In the genomic region with DNA sequence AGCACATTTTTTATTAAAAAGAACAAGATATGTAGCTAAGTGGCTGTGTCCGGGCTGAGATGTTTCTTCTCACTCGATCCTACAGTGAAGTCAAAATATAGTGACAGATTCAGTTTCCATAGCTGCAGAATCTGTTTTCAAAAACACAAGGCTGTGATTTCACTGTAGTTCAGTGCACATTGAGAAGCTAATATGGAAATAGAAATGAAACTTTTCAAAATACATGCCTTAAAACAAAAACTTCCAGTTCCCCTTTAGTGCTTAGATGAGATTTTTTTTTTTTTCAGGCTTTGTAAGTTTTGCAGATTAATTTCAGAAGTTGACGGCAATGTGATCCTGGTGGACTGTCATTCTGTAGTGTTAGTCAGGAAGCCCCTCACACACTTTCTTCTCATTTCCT, we compare ENCODE assay signal across 9 cellular contexts. TPM values are rescaled to one million over a fixed set of nuclear protein-coding genes. Genes with fewer than 3 reads are reported as not detected.
A peak's percentile ranks its signal among the peaks of the same experiment; 100 is the strongest.
DNase-seq lines count a peak whose midpoint lies in the region; ATAC-seq, FAIRE-seq and TF ChIP-seq lines count a peak whose summit lies in the region.
"Had no signal": no experiment of that assay in that cellular context is flagged by ENCODE, and none has a peak within 500 bp of the region (broad histone marks: within the 10 kb centered on the region; RNA-seq: fewer than 3 reads in every experiment).

No MANE protein-coding gene starts in this region.

- no peak overlapping the region for H3K27ac Mint-ChIP-seq in naive thymus-derived CD4-positive, alpha-beta T cell
- H3K27ac Mint-ChIP-seq: T-helper 1 cell treated with Interleukin-12 subunit alpha and Interleukin-12 subunit beta and Interleukin-4 antibody, amounts not matched to agents 30 μg/mL and 1 μg/mL, for 36 hours had no signal

- POLR2A ChIA-PET in naive thymus-derived CD4-positive, alpha-beta T cell (lab: Charles Lee) = no interaction called here

- H3K4me3 Mint-ChIP-seq in naive thymus-derived CD4-positive, alpha-beta T cell = no peak overlapping the region
- H3K4me3 Mint-ChIP-seq: T-helper 1 cell treated with Interleukin-12 subunit alpha and Interleukin-12 subunit beta and Interleukin-4 antibody, amounts not matched to agents 30 μg/mL and 1 μg/mL, for 36 hours had no signal

- intact Hi-C loops in naive thymus-derived CD4-positive, alpha-beta T cell (cut with micrococcal nuclease) = no loop called here
- intact Hi-C loops in posterior vena cava (cut with DNase I) = no loop called here

- no peaks in the 10 kb centered on the region for H3K36me3 ChIP-seq in bronchial epithelial cell (ENCODE audit: control insufficient read depth, insufficient read depth, low read length)
- H3K36me3 ChIP-seq in naive thymus-derived CD4-positive, alpha-beta T cell (ENCODE audit: control insufficient read depth in 2 of 3, insufficient read depth in 3 of 3, low read length in 3 of 3) = no peaks in the 10 kb centered on the region

- no peaks in the 10 kb centered on the region for H3K27me3 ChIP-seq in bronchial epithelial cell (ENCODE audit: control insufficient read depth, insufficient read depth, low read length)
- no peaks in the 10 kb centered on the region for H3K27me3 ChIP-seq in naive thymus-derived CD4-positive, alpha-beta T cell (ENCODE audit: control insufficient read depth in 2 of 2, insufficient read depth in 2 of 2, low read length in 2 of 2)

- H3K27me3 Mint-ChIP-seq in naive thymus-derived CD4-positive, alpha-beta T cell = no peaks in the 10 kb centered on the region

- no peak overlapping the region for H3K4me3 ChIP-seq in bronchial epithelial cell (ENCODE audit: low read depth, low read length)
- no peak overlapping the region for H3K4me3 ChIP-seq in naive thymus-derived CD4-positive, alpha-beta T cell (ENCODE audit: low read length)

- peaks cover 6 to 36% (median 29%) of the 10 kb centered on the region in 7 donors for H3K4me1 Mint-ChIP-seq in naive thymus-derived CD4-positive, alpha-beta T cell

- DNase-seq in bronchial epithelial cell (ENCODE audit: low read depth) (peak; percentile 39), retina (no peak), posterior vena cava (ENCODE audit: low spot score) (no peak), A172 (ENCODE audit: low spot score) (no peak)
- DNase-seq in naive thymus-derived CD4-positive, alpha-beta T cell = no peak
- DNase-seq in central memory CD4-positive, alpha-beta T cell = no peak

- H3K4me1 ChIP-seq in naive thymus-derived CD4-positive, alpha-beta T cell (ENCODE audit: control insufficient read depth in 2 of 2, insufficient read depth in 2 of 2, low read length in 2 of 2) = no peaks in the 10 kb centered on the region

- no peaks in the 10 kb centered on the region for H3K9me3 Mint-ChIP-seq in naive thymus-derived CD4-positive, alpha-beta T cell
- H3K9me3 Mint-ChIP-seq: T-helper 1 cell treated with Interleukin-12 subunit alpha and Interleukin-12 subunit beta and Interleukin-4 antibody, amounts not matched to agents 30 μg/mL and 1 μg/mL, for 36 hours had no signal

- CTCF ChIA-PET in naive thymus-derived CD4-positive, alpha-beta T cell (lab: Charles Lee) = no interaction called here

- no peak for FAIRE-seq in bronchial epithelial cell (lab: Jason Lieb, UNC)

- no peak overlapping the region for H3K27ac ChIP-seq in naive thymus-derived CD4-positive, alpha-beta T cell (ENCODE audit: low read depth, low read length)

- H3K36me3 Mint-ChIP-seq in naive thymus-derived CD4-positive, alpha-beta T cell = peaks cover 0 to 3% (median 0%) of the 10 kb centered on the region in 5 donors

- TF ChIP-seq CTCF in bronchial epithelial cell (IDR thresholded peaks at IDR 0.05; ENCODE audit: insufficient read depth, low read length, severe bottlenecking) = no peak

- H3K9me3 ChIP-seq in naive thymus-derived CD4-positive, alpha-beta T cell (ENCODE audit: control insufficient read depth in 2 of 3, low read length in 3 of 3) = no peaks in the 10 kb centered on the region

- ATAC-seq in GM19372 (IDR thresholded peaks at IDR 0.05; ENCODE audit: low read depth, unreplicated experiment) = peak; percentile 82
- ATAC-seq in HG03139 (IDR thresholded peaks at IDR 0.05; ENCODE audit: unreplicated experiment) = peak; percentile 68
- peak; percentile 63 for ATAC-seq in naive thymus-derived CD4-positive, alpha-beta T cell

RNA-seq across cellular contexts. Expression of a gene that starts 23.8 kb away (rescaled TPM):
- total RNA-seq in bronchial epithelial cell (36.1 and 43.5 TPM in 2 replicates), posterior vena cava (10 to 100 TPM; 29.4 to 39.2 TPM)
- total RNA-seq in naive thymus-derived CD4-positive, alpha-beta T cell = 10 to 100 TPM; 13.2 to 30.4 (median 20.4) TPM
- 1 to 10 TPM; 4.8 to 5.8 TPM for polyA plus RNA-seq in naive thymus-derived CD4-positive, alpha-beta T cell
- 10.3 and 10.6 TPM in 2 replicates for total RNA-seq in A172 (2014; rRNA removed; shearing (Covaris generic))
